In genomic region chr11:116506446-116506845, GRCh38 we compare ENCODE assay signal across 18 cellular contexts.
"Had no signal": no experiment of that assay in that cellular context is flagged by ENCODE, and none has a peak within 500 bp of the region (broad histone marks: within the 10 kb centered on the region; RNA-seq: fewer than 3 reads in every experiment).

No MANE protein-coding gene starts in this region.

- H3K9me3 Mint-ChIP-seq: activated B cell treated with CpG ODN at 0.5 μM for 24 hours; activated CD8-positive, alpha-beta T cell treated with anti-CD3 and anti-CD28 coated beads for 36 hours; activated T-cell treated with anti-CD3 and anti-CD28 coated beads, Interleukin-2, amount 50 U/mL, for 72 hours; effector memory CD8-positive, alpha-beta T cell; memory B cell; natural killer cell; stimulated activated memory B cell treated with anti-CD40 and anti-IgM and Interleukin-4, amounts not matched to agents 10 μg/mL and 1 μg/mL and 100 μg/mL, for 72 hours had no signal

- H3K9me3 ChIP-seq: gastroesophageal sphincter, left ventricle myocardium inferior had no signal

- H3K4me3 Mint-ChIP-seq: activated B cell treated with CpG ODN at 0.5 μM for 24 hours; activated CD8-positive, alpha-beta T cell treated with anti-CD3 and anti-CD28 coated beads for 36 hours; activated naive CD8-positive, alpha-beta T cell; activated T-cell treated with anti-CD3 and anti-CD28 coated beads, Interleukin-2, amount 50 U/mL, for 72 hours; effector memory CD8-positive, alpha-beta T cell; memory B cell; natural killer cell; stimulated activated memory B cell treated with anti-CD40 and anti-IgM and Interleukin-4, amounts not matched to agents 10 μg/mL and 1 μg/mL and 100 μg/mL, for 72 hours had no signal

- H3K4me3 ChIP-seq: gastroesophageal sphincter, left ventricle myocardium inferior had no signal

- H3K36me3 Mint-ChIP-seq: activated naive CD8-positive, alpha-beta T cell; memory B cell; natural killer cell; stimulated activated memory B cell treated with anti-CD40 and anti-IgM and Interleukin-4, amounts not matched to agents 10 μg/mL and 1 μg/mL and 100 μg/mL, for 72 hours had no signal

- H3K36me3 ChIP-seq: gastroesophageal sphincter, left ventricle myocardium inferior had no signal

- H3K27ac Mint-ChIP-seq: activated B cell treated with CpG ODN at 0.5 μM for 24 hours; activated CD8-positive, alpha-beta T cell treated with anti-CD3 and anti-CD28 coated beads for 36 hours; activated naive CD8-positive, alpha-beta T cell; activated T-cell treated with anti-CD3 and anti-CD28 coated beads, Interleukin-2, amount 50 U/mL, for 72 hours; effector memory CD8-positive, alpha-beta T cell; memory B cell; natural killer cell; stimulated activated memory B cell treated with anti-CD40 and anti-IgM and Interleukin-4, amounts not matched to agents 10 μg/mL and 1 μg/mL and 100 μg/mL, for 72 hours had no signal

- DNase-seq: activated B cell treated with CpG ODN at 0.5 μM for 24 hours; activated CD4-positive, alpha-beta T cell treated with anti-CD3 and anti-CD28 coated beads for 48 hours; activated CD8-positive, alpha-beta memory T cell treated with anti-CD3 and anti-CD28 coated beads, Interleukin-2, amount 50 U/mL, for 48 hours; activated CD8-positive, alpha-beta T cell treated with anti-CD3 and anti-CD28 coated beads for 36 hours; activated gamma-delta T cell; activated T-cell treated with anti-CD3 and anti-CD28 coated beads, Interleukin-2, amount 50 U/mL, for 72 hours; amniotic stem cell; central memory CD4-positive, alpha-beta T cell; effector memory CD8-positive, alpha-beta T cell; left ventricle myocardium inferior; natural killer cell; occipital lobe; stimulated activated CD4-positive, alpha-beta T cell treated with anti-CD3 and anti-CD28 coated beads, Interleukin-2, amount 100 ng/mL, for 48 hours had no signal

- H3K4me1 Mint-ChIP-seq: activated B cell treated with CpG ODN at 0.5 μM for 24 hours; memory B cell; natural killer cell; stimulated activated memory B cell treated with anti-CD40 and anti-IgM and Interleukin-4, amounts not matched to agents 10 μg/mL and 1 μg/mL and 100 μg/mL, for 72 hours had no signal

- H3K27ac ChIP-seq: epithelial cell of prostate, gastroesophageal sphincter, left ventricle myocardium inferior had no signal

- H3K4me1 ChIP-seq: gastroesophageal sphincter, left ventricle myocardium inferior had no signal
